In the genomic region with DNA sequence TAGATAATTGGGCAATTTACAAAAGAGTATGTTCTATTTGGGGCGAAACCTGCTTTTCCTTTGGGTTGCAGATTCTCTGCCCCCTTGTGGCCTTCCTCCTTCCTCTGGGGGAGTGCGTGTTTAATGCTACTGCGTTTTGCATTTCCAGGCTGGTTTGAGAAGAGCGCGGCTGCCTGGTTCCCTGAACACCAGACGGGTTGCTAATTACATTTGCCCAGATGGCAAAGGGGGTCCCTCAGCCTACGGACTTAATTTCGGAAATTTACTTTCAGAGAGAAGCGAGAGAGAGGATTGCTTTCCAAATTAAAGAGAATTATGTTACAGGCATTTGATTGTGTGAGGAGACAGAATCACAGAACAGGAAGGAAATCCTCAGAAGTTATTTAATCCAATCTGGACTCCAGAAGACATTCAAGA, we compare ENCODE assay signal across 8 cellular contexts.
DNase-seq lines count a peak whose midpoint lies in the region; ATAC-seq and TF ChIP-seq lines count a peak whose summit lies in the region.

No MANE protein-coding gene starts in this region.

- H3K27ac ChIP-seq in left ventricle myocardium inferior (replicated peaks): no peak overlapping the region

- peaks cover 4% of the 10 kb centered on the region for H3K4me1 Mint-ChIP-seq in activated CD4-positive, alpha-beta T cell treated with anti-CD3 and anti-CD28 coated beads, Interleukin-2, amount 10 ng/mL, durations not matched to agents 24 days and 14 days
- peaks cover 13% of the 10 kb centered on the region for H3K4me1 Mint-ChIP-seq in activated naive CD4-positive, alpha-beta T cell treated with anti-CD3 and anti-CD28 coated beads, Interleukin-2, amount 50 U/mL, for 24 hours

- no peak for ATAC-seq in HG02571 (IDR thresholded peaks at IDR 0.05; ENCODE audit: unreplicated experiment)
- no peak for ATAC-seq in HG03108 (IDR thresholded peaks at IDR 0.05; ENCODE audit: unreplicated experiment)

- H3K4me1 ChIP-seq in left ventricle myocardium inferior: peaks cover 8% of the 10 kb centered on the region

- H3K36me3 ChIP-seq in left ventricle myocardium inferior: no peaks in the 10 kb centered on the region

- H3K36me3 Mint-ChIP-seq in activated CD4-positive, alpha-beta T cell treated with anti-CD3 and anti-CD28 coated beads, Interleukin-2, amount 10 ng/mL, durations not matched to agents 24 days and 14 days (ENCODE audit: low read depth): no peaks in the 10 kb centered on the region
- peaks cover 5% of the 10 kb centered on the region for H3K36me3 Mint-ChIP-seq in activated naive CD4-positive, alpha-beta T cell treated with anti-CD3 and anti-CD28 coated beads, Interleukin-2, amount 50 U/mL, for 24 hours

- H3K9me3 ChIP-seq in left ventricle myocardium inferior (replicated peaks): no peaks in the 10 kb centered on the region

- no peak overlapping the region for H3K27ac Mint-ChIP-seq in activated CD4-positive, alpha-beta T cell treated with anti-CD3 and anti-CD28 coated beads, Interleukin-2, amount 10 ng/mL, durations not matched to agents 24 days and 14 days
- H3K27ac Mint-ChIP-seq in activated naive CD4-positive, alpha-beta T cell treated with anti-CD3 and anti-CD28 coated beads, Interleukin-2, amount 50 U/mL, for 24 hours: no peak overlapping the region

- peak overlapping the region; percentile 41 for H3K4me3 ChIP-seq in left ventricle myocardium inferior

- intact Hi-C loops in activated CD4-positive, alpha-beta T cell treated with anti-CD3 and anti-CD28 coated beads, Interleukin-2, amount 10 ng/mL, durations not matched to agents 24 days and 14 days (cut with micrococcal nuclease): no loop called here
- intact Hi-C loops in left ventricle myocardium inferior (cut with micrococcal nuclease): no loop called here

- TF ChIP-seq CTCF in left ventricle myocardium inferior (IDR thresholded peaks at IDR 0.05; ENCODE audit: borderline replicate concordance): peak; percentile 75

- peak; percentile 12 for DNase-seq in activated CD4-positive, alpha-beta T cell treated with anti-CD3 and anti-CD28 coated beads for 1 hour
- DNase-seq in activated CD4-positive, alpha-beta T cell treated with anti-CD3 and anti-CD28 coated beads, Interleukin-2, amount 10 ng/mL, durations not matched to agents 24 days and 14 days: no peak
- DNase-seq in NCI-H1694 (lab: John Stamatoyannopoulos, UW) (peak; percentile 79), left ventricle myocardium inferior (peak; percentile 20), renal cortical epithelial cell (ENCODE audit: low read depth) (peak; percentile 39)

- H3K27me3 Mint-ChIP-seq in activated CD4-positive, alpha-beta T cell treated with anti-CD3 and anti-CD28 coated beads, Interleukin-2, amount 10 ng/mL, durations not matched to agents 24 days and 14 days: peaks cover 26% of the 10 kb centered on the region
- peaks cover 9% of the 10 kb centered on the region for H3K27me3 Mint-ChIP-seq in activated naive CD4-positive, alpha-beta T cell treated with anti-CD3 and anti-CD28 coated beads, Interleukin-2, amount 50 U/mL, for 24 hours

- H3K9me3 Mint-ChIP-seq in activated CD4-positive, alpha-beta T cell treated with anti-CD3 and anti-CD28 coated beads, Interleukin-2, amount 10 ng/mL, durations not matched to agents 24 days and 14 days: peaks cover 16% of the 10 kb centered on the region
- peaks cover 5% of the 10 kb centered on the region for H3K9me3 Mint-ChIP-seq in activated naive CD4-positive, alpha-beta T cell treated with anti-CD3 and anti-CD28 coated beads, Interleukin-2, amount 50 U/mL, for 24 hours

- no peak overlapping the region for H3K4me3 Mint-ChIP-seq in activated CD4-positive, alpha-beta T cell treated with anti-CD3 and anti-CD28 coated beads, Interleukin-2, amount 10 ng/mL, durations not matched to agents 24 days and 14 days
- peak overlapping the region; percentile 73 for H3K4me3 Mint-ChIP-seq in activated naive CD4-positive, alpha-beta T cell treated with anti-CD3 and anti-CD28 coated beads, Interleukin-2, amount 50 U/mL, for 24 hours

- no peaks in the 10 kb centered on the region for H3K27me3 ChIP-seq in left ventricle myocardium inferior (ENCODE audit: low read depth)
